ENCODE assay signal across 9 cellular contexts in genomic region chr20:37223053-37223452, GRCh38. TPM values are rescaled to one million over a fixed set of nuclear protein-coding genes. Genes with fewer than 3 reads are reported as not detected.
DNase-seq lines count a peak whose midpoint lies in the region; ATAC-seq and TF ChIP-seq lines count a peak whose summit lies in the region.
"Had no signal": no experiment of that assay in that cellular context is flagged by ENCODE, and none has a peak within 500 bp of the region (broad histone marks: within the 10 kb centered on the region; RNA-seq: fewer than 3 reads in every experiment).

No MANE protein-coding gene starts in this region.

- CTCF ChIA-PET in mammary epithelial cell (lab: Charles Lee; ENCODE audit: low non-redundant PET), result no interaction called here

- in situ Hi-C loops in mammary epithelial cell (cut with MboI; ENCODE audit: low sequenced_read_pairs in 2 of 2), result no loop called here

- no peak overlapping the region for H3K27ac Mint-ChIP-seq in type B pancreatic cell
- H3K27ac Mint-ChIP-seq: T-cell had no signal

- H3K4me3 ChIP-seq in mammary epithelial cell (replicated peaks in 1 of 3; ENCODE audit: insufficient read depth in 1 of 3, low read depth in 2 of 3, low read length in 3 of 3), result no peak overlapping the region

- H3K27me3 Mint-ChIP-seq in type B pancreatic cell, result no peaks in the 10 kb centered on the region
- H3K27me3 Mint-ChIP-seq: T-cell had no signal

- peaks cover under 1% of the 10 kb centered on the region for H3K4me1 ChIP-seq in mammary epithelial cell (ENCODE audit: insufficient read depth, low read length)

- peak; percentile 93 for DNase-seq in ELR (ENCODE audit: low read depth)
- DNase-seq in NCI-H2029 treated with DMSO at 0.1 percent for 48 hours (lab: John Stamatoyannopoulos, UW), result peak; percentile 2
- DNase-seq in mammary epithelial cell, result peak; percentile 76
- peak; percentile 33 for DNase-seq in myocyte (ENCODE audit: low read depth)
- DNase-seq in NCI-H1105 (lab: John Stamatoyannopoulos, UW), result no peak
- DNase-seq in type B pancreatic cell (ENCODE audit: extremely low spot score, unreplicated experiment), result no peak

- no peak overlapping the region for H3K9ac ChIP-seq in mammary epithelial cell (ENCODE audit: insufficient read depth, low read length)

- peaks cover 40% of the 10 kb centered on the region for H3K36me3 Mint-ChIP-seq in type B pancreatic cell

- no peaks in the 10 kb centered on the region for H3K27me3 ChIP-seq in mammary epithelial cell (ENCODE audit: insufficient read depth, low read length)

- no peak overlapping the region for H3K27ac ChIP-seq in mammary epithelial cell (ENCODE audit: insufficient read depth, low read depth, low read length)

- ATAC-seq in GM18909 (IDR thresholded peaks at IDR 0.05; ENCODE audit: poor library complexity, unreplicated experiment), result no peak
- ATAC-seq in GM18907 (IDR thresholded peaks at IDR 0.05; ENCODE audit: unreplicated experiment), result no peak
- ATAC-seq: T-cell had no signal

- H3K4me2 ChIP-seq in mammary epithelial cell (ENCODE audit: insufficient read depth, low read depth, low read length), result no peak overlapping the region

- H4K20me1 ChIP-seq in mammary epithelial cell (ENCODE audit: insufficient read depth, low read length), result no peaks in the 10 kb centered on the region

- dilution Hi-C loops in mammary epithelial cell (cut with HindIII; ENCODE audit: low sequenced_read_pairs), result no loop called here

- H3K9me3 Mint-ChIP-seq in type B pancreatic cell, result no peaks in the 10 kb centered on the region
- H3K9me3 Mint-ChIP-seq: T-cell had no signal

- peaks cover 35% of the 10 kb centered on the region for H3K36me3 ChIP-seq in mammary epithelial cell (ENCODE audit: insufficient read depth, low read length)

- no peak overlapping the region for H3K4me3 Mint-ChIP-seq in type B pancreatic cell
- H3K4me3 Mint-ChIP-seq: T-cell had no signal

- intact Hi-C loops in mammary epithelial cell (cut with micrococcal nuclease), result loop anchor here (2.0 kb wide), 1 partner anchor 20 kb away; no protein-coding TSS in a partner anchor

- H3K9me3 ChIP-seq in mammary epithelial cell (replicated peaks; ENCODE audit: insufficient read depth, low read length), result no peaks in the 10 kb centered on the region

- no peak overlapping the region for H2AFZ ChIP-seq in mammary epithelial cell (ENCODE audit: low read depth, low read length)

- no TSS peak for BruUV-seq in mammary epithelial cell (replicated peaks; lab: Mats Ljungman, UMichigan)

- H3K79me2 ChIP-seq in mammary epithelial cell (ENCODE audit: insufficient read depth, low read length), result peaks cover 15% of the 10 kb centered on the region

- H3K4me1 Mint-ChIP-seq in type B pancreatic cell (ENCODE audit: unreplicated experiment), result peaks cover 7% of the 10 kb centered on the region
- H3K4me1 Mint-ChIP-seq: T-cell had no signal

- TF ChIP-seq CTCF in mammary epithelial cell (conservative IDR thresholded peaks at IDR 0.05 in 1 of 2, IDR thresholded peaks at IDR 0.05 in 1 of 2; ENCODE audit: extremely low read depth in 1 of 2, insufficient read depth in 1 of 2, low read depth in 1 of 2, low read length in 2 of 2) (no peak), type B pancreatic cell (conservative IDR thresholded peaks at IDR 0.05) (no peak)

RNA-seq across cellular contexts. Expression of gene GHRH, which starts 38.6 kb away (rescaled TPM):
- not detected for total RNA-seq in mammary epithelial cell
- polyA plus RNA-seq in mammary epithelial cell, result not detected
- polyA minus RNA-seq in mammary epithelial cell, result not detected
- total RNA-seq in myocyte, result not detected in 2 replicates
- not detected for polyA plus RNA-seq in myocyte (2012)
- total RNA-seq in type B pancreatic cell (ENCODE audit: low replicate concordance), result 0.77 and 3.9 TPM in 2 replicates
- total RNA-seq: T-cell had no signal

RNA-seq across cellular contexts. Expression of gene MROH8, which starts 43.7 kb away (rescaled TPM):
- total RNA-seq in mammary epithelial cell (1 to 10 TPM in 1 of 2 donors, under 1 TPM in 1; 0.67 to 1.3 TPM), myocyte (6.6 and 7.0 TPM in 2 replicates), type B pancreatic cell (ENCODE audit: low replicate concordance) (2.5 and 4.8 TPM in 2 replicates)
- polyA plus RNA-seq in mammary epithelial cell, result 0.60 TPM
- not detected for polyA minus RNA-seq in mammary epithelial cell
- 4.9 TPM for polyA plus RNA-seq in myocyte (2012)

RNA-seq across cellular contexts. Expression of gene RPN2, which starts 43.9 kb away (rescaled TPM):
- total RNA-seq in mammary epithelial cell (100 to 1,000 TPM; 157 to 181 TPM), myocyte (217 and 252 TPM in 2 replicates), type B pancreatic cell (ENCODE audit: low replicate concordance) (184 and 206 TPM in 2 replicates)
- 342 TPM for polyA plus RNA-seq in mammary epithelial cell
- polyA minus RNA-seq in mammary epithelial cell, result 124 TPM
- 213 TPM for polyA plus RNA-seq in myocyte (2012)

Comparison
In these comparisons a context has a peak if more than half of its experiments do, and no peak if none do; other contexts are left out.
1. DNase-seq: peak in ELR (single experiment), NCI-H2029 treated with DMSO at 0.1 percent for 48 hours (single experiment), mammary epithelial cell (single experiment) and myocyte (single experiment); none in NCI-H1105 (single experiment) and type B pancreatic cell (single experiment).